8 cellular contexts compared by ENCODE assay signal in genomic region chr6:10411915-10412164, GRCh38. TPM values are rescaled to one million over a fixed set of nuclear protein-coding genes. Genes with fewer than 3 reads are reported as not detected.
A peak's percentile ranks its signal among the peaks of the same experiment; 100 is the strongest.
DNase-seq lines count a peak whose midpoint lies in the region; ATAC-seq and TF ChIP-seq lines count a peak whose summit lies in the region.

No MANE protein-coding gene starts in this region.

- peak overlapping the region in 2 of 10 donors; percentile 26 to 50 for H3K27ac ChIP-seq in heart right ventricle

- peak overlapping the region; percentile 86 for H3K4me3 Mint-ChIP-seq in activated T-cell treated with anti-CD3 and anti-CD28 coated beads, Interleukin-2, amount 50 U/mL, for 4 hours

- H3K9ac ChIP-seq in skeletal muscle satellite cell (ENCODE audit: low read depth, low read length): no peak overlapping the region

- peak overlapping the region; percentile 92 for H3K4me2 ChIP-seq in skeletal muscle satellite cell (ENCODE audit: low read length)

- H3K4me1 ChIP-seq in heart right ventricle: peaks cover 11 to 58% (median 46%) of the 10 kb centered on the region in 9 donors
- peaks cover 30% of the 10 kb centered on the region for H3K4me1 ChIP-seq in skeletal muscle satellite cell (ENCODE audit: control insufficient read depth, insufficient read depth, low read length)

- peak overlapping the region; percentile 69 for H3K4me3 ChIP-seq in WI38 (ENCODE audit: low read depth, low read length)
- H3K4me3 ChIP-seq in heart right ventricle: peak overlapping the region; percentile 41 to 72 (median 64)
- peak overlapping the region; percentile 78 for H3K4me3 ChIP-seq in skeletal muscle satellite cell (ENCODE audit: low read length)

- H3K36me3 Mint-ChIP-seq in activated T-cell treated with anti-CD3 and anti-CD28 coated beads, Interleukin-2, amount 50 U/mL, for 4 hours (ENCODE audit: insufficient read depth): no peaks in the 10 kb centered on the region

- H3K36me3 ChIP-seq in heart right ventricle (no peaks in the 10 kb centered on the region), skeletal muscle satellite cell (ENCODE audit: insufficient read depth, low read length) (no peaks in the 10 kb centered on the region)

- intact Hi-C loops in heart right ventricle (cut with DNase I): no loop called here

- H3K4me1 Mint-ChIP-seq in activated T-cell treated with anti-CD3 and anti-CD28 coated beads, Interleukin-2, amount 50 U/mL, for 4 hours (ENCODE audit: low read depth): peaks cover 30% of the 10 kb centered on the region

- H3K27me3 ChIP-seq in heart right ventricle: peaks cover 42 to 100% (median 98%) of the 10 kb centered on the region in 7 donors
- H3K27me3 ChIP-seq in skeletal muscle satellite cell (ENCODE audit: control insufficient read depth, insufficient read depth, low read length): peaks cover 95% of the 10 kb centered on the region

- peaks cover 91% of the 10 kb centered on the region for H3K27me3 Mint-ChIP-seq in activated T-cell treated with anti-CD3 and anti-CD28 coated beads, Interleukin-2, amount 50 U/mL, for 4 hours (ENCODE audit: low read depth)

- no peak for TF ChIP-seq CTCF in WI38 (IDR thresholded peaks at IDR 0.05; ENCODE audit: low read depth, low read length)
- TF ChIP-seq CTCF in heart right ventricle (IDR thresholded peaks at IDR 0.05): no peak

- H3K9me3 ChIP-seq in heart right ventricle (no peaks in the 10 kb centered on the region), skeletal muscle satellite cell (replicated peaks; ENCODE audit: low read length) (no peaks in the 10 kb centered on the region)

- ATAC-seq in activated T-cell treated with anti-CD3 and anti-CD28 coated beads, Interleukin-2, amount 50 U/mL, for 4 hours: peak; percentile 6 to 7
- ATAC-seq in heart right ventricle (peak in 5 of 8 donors; percentile 21 to 58 (median 47)), HG03025 (IDR thresholded peaks at IDR 0.05; ENCODE audit: low FRiP score, unreplicated experiment) (no peak)

- DNase-seq in activated T-cell treated with anti-CD3 and anti-CD28 coated beads, Interleukin-2, amount 50 U/mL, for 4 hours: no peak
- no peak for DNase-seq in activated T-cell treated with anti-CD3 and anti-CD28 coated beads for 4 hours
- DNase-seq in heart right ventricle: no peak
- no peak for DNase-seq in AG08395 (ENCODE audit: low spot score)
- DNase-seq in occipital lobe (lab: John Stamatoyannopoulos, UW): no peak

- H3K9me3 Mint-ChIP-seq in activated T-cell treated with anti-CD3 and anti-CD28 coated beads, Interleukin-2, amount 50 U/mL, for 4 hours: peaks cover 24% of the 10 kb centered on the region

- WGBS in heart right ventricle, 2 donors: 1% methylated on average over 18 of the region's 18 CpGs

RNA-seq across cellular contexts. Expression of gene TFAP2A, which starts 3.0 kb away (rescaled TPM):
- under 1 TPM in 1 of 3 donors, not detected in 2; 0.11 TPM for total RNA-seq in activated T-cell treated with anti-CD3 and anti-CD28 coated beads, Interleukin-2, amount 50 U/mL, for 4 hours
- total RNA-seq in heart right ventricle: under 1 TPM in 8 of 10 donors, not detected in 2; 0.12 to 0.59 (median 0.20) TPM
- under 1 TPM; 0.13 to 0.95 TPM for polyA plus RNA-seq in heart right ventricle
- total RNA-seq in skeletal muscle satellite cell (2012; rRNA removed): 0.25 TPM in 1 of 2 replicates, not detected in the other
- not detected for total RNA-seq in occipital lobe
